In genomic region chrX:111687305-111687704, GRCh38 we compare ENCODE assay signal across 22 cellular contexts.
"Had no signal": no experiment of that assay in that cellular context is flagged by ENCODE, and none has a peak within 500 bp of the region (broad histone marks: within the 10 kb centered on the region; RNA-seq: fewer than 3 reads in every experiment).

No MANE protein-coding gene starts in this region.

- H3K9me3 Mint-ChIP-seq: brain; dendritic cell treated with granulocyte-macrophage colony-stimulating factor and Interleukin-4, amounts not matched to agents 40 ng/mL and 50 ng/mL, for 4 days; immature natural killer cell; naive thymus-derived CD4-positive, alpha-beta T cell; neural progenitor cell; stimulated activated effector memory CD8-positive, alpha-beta T cell treated with anti-CD3 and anti-CD28 coated beads, Interleukin-12 subunit alpha, Interleukin-12 subunit beta, amount 100 ng/mL, for 72 hours; stimulated activated naive CD8-positive, alpha-beta T cell treated with anti-CD3 and anti-CD28 coated beads, Interleukin-15, amount 100 ng/mL, for 72 hours; WTC11 had no signal

- H3K4me3 Mint-ChIP-seq: brain; dendritic cell treated with granulocyte-macrophage colony-stimulating factor and Interleukin-4, amounts not matched to agents 40 ng/mL and 50 ng/mL, for 4 days; immature natural killer cell; naive thymus-derived CD4-positive, alpha-beta T cell; neural progenitor cell; stimulated activated effector memory CD8-positive, alpha-beta T cell treated with anti-CD3 and anti-CD28 coated beads, Interleukin-12 subunit alpha, Interleukin-12 subunit beta, amount 100 ng/mL, for 72 hours; stimulated activated naive CD8-positive, alpha-beta T cell treated with anti-CD3 and anti-CD28 coated beads, Interleukin-15, amount 100 ng/mL, for 72 hours; WTC11 had no signal

- ATAC-seq: left lung; naive thymus-derived CD4-positive, alpha-beta T cell; sciatic nerve; stimulated activated effector memory CD8-positive, alpha-beta T cell treated with anti-CD3 and anti-CD28 coated beads, Interleukin-12 subunit alpha, Interleukin-12 subunit beta, amount 100 ng/mL, for 72 hours; stimulated activated naive CD8-positive, alpha-beta T cell treated with anti-CD3 and anti-CD28 coated beads, Interleukin-15, amount 100 ng/mL, for 72 hours; WTC11 had no signal

- H3K27ac Mint-ChIP-seq: brain; dendritic cell treated with granulocyte-macrophage colony-stimulating factor and Interleukin-4, amounts not matched to agents 40 ng/mL and 50 ng/mL, for 4 days; neural progenitor cell; stimulated activated naive CD8-positive, alpha-beta T cell treated with anti-CD3 and anti-CD28 coated beads, Interleukin-15, amount 100 ng/mL, for 72 hours; WTC11 had no signal

- DNase-seq: activated CD4-positive, alpha-beta T cell treated with anti-CD3 and anti-CD28 coated beads for 4 hours; activated CD4-positive, alpha-beta T cell treated with anti-CD3 and anti-CD28 coated beads, Interleukin-2, amount 50 U/mL, for 48 hours; activated effector memory CD4-positive, alpha-beta T cell treated with anti-CD3 and anti-CD28 coated beads, Interleukin-2, amount 50 U/mL, for 16 hours; activated naive CD4-positive, alpha-beta T cell treated with anti-CD3 and anti-CD28 coated beads, Interleukin-2, amount 50 U/mL, for 16 hours; anterior cingulate cortex; caudate nucleus; effector CD4-positive, alpha-beta T cell; foreskin melanocyte; immature natural killer cell; left lung; naive thymus-derived CD4-positive, alpha-beta T cell; small intestine; stimulated activated CD4-positive, alpha-beta T cell treated with anti-CD3 and anti-CD28 coated beads, Interleukin-2, amount 100 ng/mL, for 24 hours; stimulated activated naive CD8-positive, alpha-beta T cell treated with anti-CD3 and anti-CD28 coated beads, Interleukin-15, amount 100 ng/mL, for 72 hours; T-helper 9 cell; tibial artery had no signal

- H3K27me3 Mint-ChIP-seq: dendritic cell treated with granulocyte-macrophage colony-stimulating factor and Interleukin-4, amounts not matched to agents 40 ng/mL and 50 ng/mL, for 4 days; naive thymus-derived CD4-positive, alpha-beta T cell; stimulated activated naive CD8-positive, alpha-beta T cell treated with anti-CD3 and anti-CD28 coated beads, Interleukin-15, amount 100 ng/mL, for 72 hours had no signal
